In genomic region chr5:147688965-147689364, GRCh38 we compare ENCODE assay signal across 1 cellular context.
TF ChIP-seq lines count a peak whose summit lies in the region.

No MANE protein-coding gene starts in this region.

TF ChIP-seq in WTC11, 78 proteins besides CTCF, POLR2A, EP300 and RAD21 (continued from another document):
- no peak for TF ChIP-seq E2F4 (CRISPR knock-in tag; IDR thresholded peaks at IDR 0.05; ENCODE audit: borderline replicate concordance, low read depth)
- TF ChIP-seq FOXP4 (CRISPR knock-in tag; IDR thresholded peaks at IDR 0.05): no peak
- no peak for TF ChIP-seq ZNF138 (CRISPR knock-in tag; conservative IDR thresholded peaks at IDR 0.05)
- no peak for TF ChIP-seq OVOL2 (CRISPR knock-in tag; IDR thresholded peaks at IDR 0.05; ENCODE audit: borderline replicate concordance)
- TF ChIP-seq RELA (CRISPR knock-in tag; IDR thresholded peaks at IDR 0.05; ENCODE audit: borderline replicate concordance): no peak
- no peak for TF ChIP-seq TEAD1 (CRISPR knock-in tag; IDR thresholded peaks at IDR 0.05)
- TF ChIP-seq ZNF232 (CRISPR knock-in tag; IDR thresholded peaks at IDR 0.05): no peak
- TF ChIP-seq ATF6 (CRISPR knock-in tag; IDR thresholded peaks at IDR 0.05): no peak
TF ChIP-seq in WTC11: peak in this region for 0.
